Comparison of ENCODE assay signal across 8 cellular contexts in genomic region chr1:26035959-26036755, GRCh38. TPM values are rescaled to one million over a fixed set of nuclear protein-coding genes. Genes with fewer than 3 reads are reported as not detected.
DNase-seq lines count a peak whose midpoint lies in the region; ATAC-seq and TF ChIP-seq lines count a peak whose summit lies in the region.

No MANE protein-coding gene starts in this region.

- DNase-seq in Caco-2, result peak; percentile 80 to 85
- peak; percentile 42 to 60 for DNase-seq in HL-60 (ENCODE audit: low read depth in 1 of 2, low spot score in 1 of 2)
- DNase-seq in Peyer's patch, result peak; percentile 72 to 93 (median 89)
- DNase-seq in activated effector memory CD4-positive, alpha-beta T cell treated with anti-CD3 and anti-CD28 coated beads, Interleukin-2, amount 50 U/mL, for 16 hours, result peak; percentile 93
- DNase-seq in fibroblast of the conjunctiva (ENCODE audit: low read depth), result peak; percentile 34
- DNase-seq in nephron progenitor cell, result peak; percentile 93
- peak; percentile 86 for DNase-seq in stimulated activated naive CD8-positive, alpha-beta T cell treated with anti-CD3 and anti-CD28 coated beads, Interleukin-15, Interleukin-2, amounts not matched to agents 100 U/mL and 50 U/mL, for 24 hours

- H3K36me3 Mint-ChIP-seq in Caco-2 (ENCODE audit: insufficient read depth, unreplicated experiment), result no peaks in the 10 kb centered on the region
- H3K36me3 Mint-ChIP-seq in nephron progenitor cell (ENCODE audit: low read depth), result no peaks in the 10 kb centered on the region

- no peaks in the 10 kb centered on the region for H3K27me3 ChIP-seq in Caco-2 (replicated peaks; ENCODE audit: control insufficient read depth, insufficient read depth, low read length)
- peaks cover 2% of the 10 kb centered on the region for H3K27me3 ChIP-seq in HL-60 (ENCODE audit: insufficient read depth, poor library complexity, severe bottlenecking)
- no peaks in the 10 kb centered on the region for H3K27me3 ChIP-seq in Peyer's patch

- no peak for TF ChIP-seq POLR2A in Peyer's patch (IDR thresholded peaks at IDR 0.05)

- intact Hi-C loops in Caco-2 (cut with micrococcal nuclease; ENCODE audit: unreplicated experiment), result loop anchor here (1.0 to 5.0 kb wide), 3 partner anchors 69 to 126 kb away; no protein-coding TSS in a partner anchor

- no peaks in the 10 kb centered on the region for H3K9me3 ChIP-seq in Caco-2
- no peaks in the 10 kb centered on the region for H3K9me3 ChIP-seq in Peyer's patch

- peak; percentile 67 for ATAC-seq in GM19463 (IDR thresholded peaks at IDR 0.05; ENCODE audit: unreplicated experiment)
- ATAC-seq in stimulated activated naive CD8-positive, alpha-beta T cell treated with anti-CD3 and anti-CD28 coated beads, Interleukin-15, Interleukin-2, amounts not matched to agents 100 U/mL and 50 U/mL, for 24 hours, result peak; percentile 67

- no peaks in the 10 kb centered on the region for H3K9me3 Mint-ChIP-seq in Caco-2 (ENCODE audit: unreplicated experiment)
- H3K9me3 Mint-ChIP-seq in nephron progenitor cell, result no peaks in the 10 kb centered on the region

- POLR2A ChIA-PET in Caco-2 (lab: Charles Lee), result interaction anchor here (0.7 to 1.0 kb wide), 2 partner anchors 109 to 219 kb away, joined by 5 to 6 read pairs; no protein-coding TSS in a partner anchor

- no peaks in the 10 kb centered on the region for H3K36me3 ChIP-seq in Caco-2 (ENCODE audit: control insufficient read depth, insufficient read depth, low read length)
- H3K36me3 ChIP-seq in Peyer's patch, result no peaks in the 10 kb centered on the region

- H3K4me3 Mint-ChIP-seq in Caco-2 (ENCODE audit: unreplicated experiment) (peak overlapping the region; percentile 88), nephron progenitor cell (peak overlapping the region; percentile 93)

- H3K4me1 Mint-ChIP-seq in Caco-2 (ENCODE audit: low read depth, unreplicated experiment) (peaks cover 8% of the 10 kb centered on the region), nephron progenitor cell (peaks cover 38% of the 10 kb centered on the region)

- BruUV-seq in Caco-2 (replicated peaks; lab: Mats Ljungman, UMichigan), result no TSS peak

- peaks cover 9% of the 10 kb centered on the region for H3K4me1 ChIP-seq in Caco-2
- peaks cover 0 to 16% (median 6%) of the 10 kb centered on the region in 4 donors for H3K4me1 ChIP-seq in Peyer's patch

- CTCF ChIA-PET in Caco-2 (lab: Charles Lee), result interaction anchor here (0.7 to 3.4 kb wide), 15 partner anchors 9 to 198 kb away, joined by 3 to 77 read pairs (median 5); partner anchors contain the start of genes CEP85, SLC30A2 and ZNF593

- no peaks in the 10 kb centered on the region for H3K27me3 Mint-ChIP-seq in Caco-2 (ENCODE audit: insufficient read depth, unreplicated experiment)
- H3K27me3 Mint-ChIP-seq in nephron progenitor cell (ENCODE audit: low read depth, poor library complexity), result peaks cover 20% of the 10 kb centered on the region

- H3K4me3 ChIP-seq in Caco-2 (ENCODE audit: low read depth, low read length), result peak overlapping the region; percentile 86
- peak overlapping the region; percentile 83 for H3K4me3 ChIP-seq in HL-60 (replicated peaks; ENCODE audit: insufficient read depth, low read length)
- H3K4me3 ChIP-seq in Peyer's patch, result peak overlapping the region; percentile 61 to 93 (median 70)

- peak; percentile 86 to 90 for TF ChIP-seq CTCF in Caco-2 (IDR thresholded peaks at IDR 0.05; ENCODE audit: insufficient read depth in 1 of 2, low read depth in 1 of 2, low read length in 1 of 2, severe bottlenecking in 1 of 2, unreplicated experiment in 1 of 2)
- TF ChIP-seq CTCF in HL-60 (IDR thresholded peaks at IDR 0.05; ENCODE audit: insufficient read depth, low read length), result peak; percentile 97
- TF ChIP-seq CTCF in Peyer's patch (IDR thresholded peaks at IDR 0.05), result peak; percentile 98 to 100 (median 99)
- peak; percentile 99 for TF ChIP-seq CTCF in nephron progenitor cell (IDR thresholded peaks at IDR 0.05)

- H3K27ac ChIP-seq in HL-60 (replicated peaks) (no peak overlapping the region), Peyer's patch (peak overlapping the region; percentile 63 to 85 (median 78))

- H3K27ac Mint-ChIP-seq in Caco-2 (ENCODE audit: unreplicated experiment), result peak overlapping the region; percentile 56
- H3K27ac Mint-ChIP-seq in nephron progenitor cell, result peak overlapping the region; percentile 87

RNA-seq across cellular contexts. Expression of gene SLC30A2, which starts 9.8 kb away (rescaled TPM):
- total RNA-seq in Caco-2 (2022) (1.1 and 3.0 TPM in 2 replicates), Peyer's patch (10 to 100 TPM in 1 of 4 donors, 1 to 10 TPM in 1, under 1 TPM in 1, not detected in 1; 0.18 to 13.2 (median 1.7) TPM)

RNA-seq across cellular contexts. Expression of gene EXTL1, which starts 14.6 kb away (rescaled TPM):
- total RNA-seq in Caco-2 (2022) (0.09 and 0.34 TPM in 2 replicates), Peyer's patch (not detected)

RNA-seq across cellular contexts. Expression of gene TRIM63, which starts 31.3 kb away (rescaled TPM):
- total RNA-seq in Caco-2 (2022) (not detected in 2 replicates), Peyer's patch (under 1 TPM in 2 of 4 donors, not detected in 2; 0.53 to 0.95 TPM)

RNA-seq across cellular contexts. Expression of gene PAFAH2, which starts 38.3 kb away (rescaled TPM):
- total RNA-seq in Caco-2 (2022) (8.0 and 11.1 TPM in 2 replicates), Peyer's patch (10 to 100 TPM; 15.7 to 57.8 (median 48.4) TPM)

Comparison
In these comparisons a context has a peak if more than half of its experiments do, and no peak if none do; other contexts are left out.
1. DNase-seq: peak in every context shown above with its lines; median percentile 93 in activated effector memory CD4-positive, alpha-beta T cell treated with anti-CD3 and anti-CD28 coated beads, Interleukin-2, amount 50 U/mL, for 16 hours; 93 in nephron progenitor cell; 89 in Peyer's patch; 86 in stimulated activated naive CD8-positive, alpha-beta T cell treated with anti-CD3 and anti-CD28 coated beads, Interleukin-15, Interleukin-2, amounts not matched to agents 100 U/mL and 50 U/mL, for 24 hours; 82 in Caco-2; 51 in HL-60; 34 in fibroblast of the conjunctiva.